1 cellular context compared by ENCODE assay signal in the genomic region with DNA sequence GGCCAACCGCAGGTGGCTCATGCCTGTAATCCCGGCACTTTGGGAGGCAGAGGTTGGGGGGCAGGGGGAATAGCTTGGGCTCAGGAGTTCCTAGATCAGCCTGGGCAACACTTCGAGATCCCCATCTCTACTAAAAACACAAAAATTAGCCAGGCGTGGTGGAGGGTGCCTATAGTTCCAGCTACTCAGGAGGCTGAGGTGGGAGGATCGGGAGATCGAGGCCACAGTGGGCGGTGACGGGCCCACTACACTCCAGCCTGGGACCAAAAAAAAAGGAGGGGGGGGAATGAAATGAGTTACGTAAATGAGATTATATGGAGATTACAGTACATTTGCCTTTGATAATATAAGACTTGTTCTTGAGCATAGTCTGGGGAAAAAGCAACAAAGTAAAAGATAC.
TF ChIP-seq lines count a peak whose summit lies in the region.

No MANE protein-coding gene starts in this region.

TF ChIP-seq in H1, 55 proteins besides CTCF, POLR2A, EP300 and RAD21:
- TF ChIP-seq POU5F1 (IDR thresholded peaks at IDR 0.05; ENCODE audit: low read depth, low read length) (no peak), SP1 (IDR thresholded peaks at IDR 0.05; ENCODE audit: low read depth, low read length) (no peak), TEAD4 (IDR thresholded peaks at IDR 0.05; ENCODE audit: low read depth, low read length) (no peak), CTBP2 (IDR thresholded peaks at IDR 0.05; ENCODE audit: borderline replicate concordance, insufficient read depth, insufficient read length, low read length) (no peak), SAP30 (IDR thresholded peaks at IDR 0.05; ENCODE audit: insufficient read depth, insufficient replicate concordance, low read length) (no peak), POLR2AphosphoS5 (IDR thresholded peaks at IDR 0.05; ENCODE audit: low read depth, low read length) (no peak), SRF (IDR thresholded peaks at IDR 0.05; ENCODE audit: low read depth, low read length) (no peak), EGR1 (IDR thresholded peaks at IDR 0.05; ENCODE audit: borderline replicate concordance, low read depth, low read length) (no peak), PHF8 (conservative IDR thresholded peaks at IDR 0.05; ENCODE audit: low read depth, low read length) (no peak), SP2 (IDR thresholded peaks at IDR 0.05; ENCODE audit: low read length) (no peak), JUND (IDR thresholded peaks at IDR 0.05; ENCODE audit: low read length) (no peak), SIX5 (IDR thresholded peaks at IDR 0.05; ENCODE audit: low read depth, low read length) (no peak), NANOG (IDR thresholded peaks at IDR 0.05; ENCODE audit: insufficient read depth, low read depth, low read length, poor library complexity, severe bottlenecking) (no peak), BACH1 (IDR thresholded peaks at IDR 0.05; ENCODE audit: low read length) (no peak), MAX (IDR thresholded peaks at IDR 0.05) (no peak), KDM4A (IDR thresholded peaks at IDR 0.05; ENCODE audit: low read depth, low read length, severe bottlenecking) (no peak), TCF12 (IDR thresholded peaks at IDR 0.05; ENCODE audit: low read depth, low read length) (no peak), EZH2 (IDR thresholded peaks at IDR 0.05; ENCODE audit: low read depth, low read length, severe bottlenecking) (no peak), GABPA (IDR thresholded peaks at IDR 0.05; ENCODE audit: borderline replicate concordance, insufficient read depth, low read length) (no peak), KDM1A (IDR thresholded peaks at IDR 0.05; ENCODE audit: borderline replicate concordance, low read length) (no peak)
